In genomic region chr7:24981544-24981951, GRCh38 we compare ENCODE assay signal across 8 cellular contexts. TPM values are rescaled to one million over a fixed set of nuclear protein-coding genes. Genes with fewer than 3 reads are reported as not detected.
DNase-seq lines count a peak whose midpoint lies in the region; ATAC-seq and TF ChIP-seq lines count a peak whose summit lies in the region.

No MANE protein-coding gene starts in this region.

- peaks cover 6% of the 10 kb centered on the region for H3K4me1 ChIP-seq in fibroblast of lung (ENCODE audit: control insufficient read depth, extremely low read depth, insufficient read depth, low read length)

- peaks cover 7% of the 10 kb centered on the region for H3K36me3 Mint-ChIP-seq in activated T-cell treated with anti-CD3 and anti-CD28 coated beads, Interleukin-2, amount 50 U/mL, for 4 hours (ENCODE audit: insufficient read depth)

- peak overlapping the region; percentile 66 to 85 (median 72) for H3K4me3 ChIP-seq in fibroblast of lung (replicated peaks in 1 of 4; ENCODE audit: control extremely low read depth in 1 of 4, insufficient read depth in 1 of 4, low read depth in 3 of 4, low read length in 4 of 4)

- peak overlapping the region; percentile 76 for H3K9ac ChIP-seq in fibroblast of lung (ENCODE audit: insufficient read depth, low read length)

- peak; percentile 22 to 26 for DNase-seq in NCI-H2081 (lab: John Stamatoyannopoulos, UW)
- DNase-seq in NCI-H2081 treated with DMSO at 0.1 percent for 48 hours (lab: John Stamatoyannopoulos, UW) = no peak
- DNase-seq in NCI-H510A treated with DMSO at 0.1 percent for 48 hours (lab: John Stamatoyannopoulos, UW) = peak; percentile 57
- DNase-seq in activated T-cell treated with anti-CD3 and anti-CD28 coated beads, Interleukin-2, amount 50 U/mL, for 4 hours = peak; percentile 47
- peak; percentile 43 to 79 for DNase-seq in fibroblast of lung (ENCODE audit: low read depth in 2 of 2)
- DNase-seq in myocyte (ENCODE audit: low read depth) = peak; percentile 82
- peak; percentile 44 to 46 for DNase-seq in stimulated activated naive CD8-positive, alpha-beta T cell treated with anti-CD3 and anti-CD28 coated beads, Interleukin-15, amount 100 ng/mL, for 72 hours

- H4K20me1 ChIP-seq in fibroblast of lung (ENCODE audit: control insufficient read depth, extremely low read depth, insufficient read depth, low read length) = no peaks in the 10 kb centered on the region

- H2AFZ ChIP-seq in fibroblast of lung (ENCODE audit: low read length) = peak overlapping the region; percentile 72

- no peaks in the 10 kb centered on the region for H3K9me3 Mint-ChIP-seq in activated T-cell treated with anti-CD3 and anti-CD28 coated beads, Interleukin-2, amount 50 U/mL, for 4 hours
- no peaks in the 10 kb centered on the region for H3K9me3 Mint-ChIP-seq in stimulated activated naive CD8-positive, alpha-beta T cell treated with anti-CD3 and anti-CD28 coated beads, Interleukin-15, amount 100 ng/mL, for 72 hours

- peak overlapping the region in 1 of 2 donors; percentile 84 for H3K27ac Mint-ChIP-seq in stimulated activated naive CD8-positive, alpha-beta T cell treated with anti-CD3 and anti-CD28 coated beads, Interleukin-15, amount 100 ng/mL, for 72 hours

- H3K27me3 ChIP-seq in fibroblast of lung (ENCODE audit: control insufficient read depth, insufficient read depth, low read length) = no peaks in the 10 kb centered on the region

- no peaks in the 10 kb centered on the region for H3K9me3 ChIP-seq in fibroblast of lung (ENCODE audit: control insufficient read depth, insufficient read depth, low read depth, low read length)

- peak overlapping the region; percentile 94 for H3K27ac ChIP-seq in fibroblast of lung (ENCODE audit: insufficient read depth, low read length)

- peaks cover 30% of the 10 kb centered on the region for H3K79me2 ChIP-seq in fibroblast of lung (ENCODE audit: control insufficient read depth, insufficient read depth, low read length)

- H3K4me1 Mint-ChIP-seq in activated T-cell treated with anti-CD3 and anti-CD28 coated beads, Interleukin-2, amount 50 U/mL, for 4 hours (ENCODE audit: low read depth) = peaks cover 34% of the 10 kb centered on the region
- peaks cover 48% of the 10 kb centered on the region for H3K4me1 Mint-ChIP-seq in stimulated activated naive CD8-positive, alpha-beta T cell treated with anti-CD3 and anti-CD28 coated beads, Interleukin-15, amount 100 ng/mL, for 72 hours

- ATAC-seq in activated T-cell treated with anti-CD3 and anti-CD28 coated beads, Interleukin-2, amount 50 U/mL, for 4 hours = peak; percentile 10 to 12
- ATAC-seq in stimulated activated naive CD8-positive, alpha-beta T cell treated with anti-CD3 and anti-CD28 coated beads, Interleukin-15, amount 100 ng/mL, for 72 hours = no peak
- no peak for ATAC-seq in HG03460 (IDR thresholded peaks at IDR 0.05; ENCODE audit: unreplicated experiment)

- no peak for TF ChIP-seq CTCF in fibroblast of lung (conservative IDR thresholded peaks at IDR 0.05 in 1 of 2, IDR thresholded peaks at IDR 0.05 in 1 of 2; ENCODE audit: low read depth in 1 of 2, low read length in 2 of 2)

- no peaks in the 10 kb centered on the region for H3K27me3 Mint-ChIP-seq in activated T-cell treated with anti-CD3 and anti-CD28 coated beads, Interleukin-2, amount 50 U/mL, for 4 hours (ENCODE audit: low read depth)
- H3K27me3 Mint-ChIP-seq in stimulated activated naive CD8-positive, alpha-beta T cell treated with anti-CD3 and anti-CD28 coated beads, Interleukin-15, amount 100 ng/mL, for 72 hours = peaks cover 16% of the 10 kb centered on the region

- no peaks in the 10 kb centered on the region for H3K36me3 ChIP-seq in fibroblast of lung (ENCODE audit: control insufficient read depth, insufficient read depth, low read length)

- peak overlapping the region; percentile 86 for H3K4me3 Mint-ChIP-seq in activated T-cell treated with anti-CD3 and anti-CD28 coated beads, Interleukin-2, amount 50 U/mL, for 4 hours
- H3K4me3 Mint-ChIP-seq in stimulated activated naive CD8-positive, alpha-beta T cell treated with anti-CD3 and anti-CD28 coated beads, Interleukin-15, amount 100 ng/mL, for 72 hours = peak overlapping the region; percentile 93 to 98

- peak overlapping the region; percentile 97 for H3K4me2 ChIP-seq in fibroblast of lung (ENCODE audit: extremely low read depth, insufficient read depth, low read length)

RNA-seq across cellular contexts. Expression of gene OSBPL3, which starts 1.6 kb away (rescaled TPM):
- total RNA-seq in activated T-cell treated with anti-CD3 and anti-CD28 coated beads, Interleukin-2, amount 50 U/mL, for 4 hours = 10 to 100 TPM; 59.0 to 85.4 (median 81.8) TPM
- total RNA-seq in fibroblast of lung (22.6 and 70.2 TPM in 2 replicates), myocyte (48.8 and 63.2 TPM in 2 replicates)
- polyA plus RNA-seq in fibroblast of lung = 22.7 and 38.2 TPM in 2 replicates
- 14.4 and 25.6 TPM in 2 replicates for polyA plus RNA-seq in fibroblast of lung (2012)
- 8.6 and 29.1 TPM in 2 replicates for polyA minus RNA-seq in fibroblast of lung (ENCODE audit: low replicate concordance)
- polyA plus RNA-seq in myocyte (2012) = 27.8 TPM

Comparison
In these comparisons a context has a peak if more than half of its experiments do, and no peak if none do; other contexts are left out.
1. ATAC-seq: peak in activated T-cell treated with anti-CD3 and anti-CD28 coated beads, Interleukin-2, amount 50 U/mL, for 4 hours (2 of 2); none in stimulated activated naive CD8-positive, alpha-beta T cell treated with anti-CD3 and anti-CD28 coated beads, Interleukin-15, amount 100 ng/mL, for 72 hours (single experiment) and HG03460 (single experiment).